Comparison of ENCODE assay signal across 15 cellular contexts in the genomic region with DNA sequence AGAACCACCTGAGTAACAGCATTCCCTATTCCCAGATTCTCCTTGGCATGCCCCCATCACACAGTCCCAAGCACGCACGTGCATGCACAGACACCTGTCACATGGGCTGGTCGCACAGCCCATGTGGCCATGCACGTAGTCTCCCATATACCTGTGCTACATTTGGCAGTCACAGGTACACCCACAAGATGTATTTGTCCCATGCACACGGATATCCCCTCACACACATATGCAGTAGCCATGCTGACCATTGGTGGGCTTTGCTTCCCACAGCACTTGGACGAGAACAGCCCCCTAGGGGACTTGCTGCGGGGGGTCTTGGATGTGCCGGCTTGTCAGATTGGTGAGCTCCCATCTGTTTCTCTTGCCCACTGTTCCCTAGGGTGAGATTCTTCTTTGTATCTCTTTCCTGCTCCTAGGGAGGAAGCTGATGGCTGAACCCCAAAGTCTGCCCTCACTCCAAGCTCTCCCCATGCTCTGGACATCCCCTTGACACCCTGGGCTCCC. TPM values are rescaled to one million over a fixed set of nuclear protein-coding genes. Genes with fewer than 3 reads are reported as not detected.
A peak's percentile ranks its signal among the peaks of the same experiment; 100 is the strongest.
DNase-seq lines count a peak whose midpoint lies in the region; ATAC-seq and TF ChIP-seq lines count a peak whose summit lies in the region.
"Had no signal": no experiment of that assay in that cellular context is flagged by ENCODE, and none has a peak within 500 bp of the region (broad histone marks: within the 10 kb centered on the region; RNA-seq: fewer than 3 reads in every experiment).

No MANE protein-coding gene starts in this region.

- H3K27me3 Mint-ChIP-seq in T-cell = no peaks in the 10 kb centered on the region

- POLR2A ChIA-PET in T-cell (lab: Charles Lee) = interaction anchor here in 1 of 2 donors (0.6 kb wide), 1 partner anchor 108 kb away, joined by 3 read pairs; no protein-coding TSS in a partner anchor

- H3K4me1 Mint-ChIP-seq in T-cell = peaks cover 37 to 46% (median 37%) of the 10 kb centered on the region in 3 donors

- peaks cover 63% of the 10 kb centered on the region for H3K36me3 Mint-ChIP-seq in T-cell

- H3K27ac ChIP-seq in esophagus muscularis mucosa (replicated peaks in 1 of 4) (peak overlapping the region; percentile 77 to 85 (median 81)), tibial artery (peak overlapping the region in 1 of 2 donors; percentile 83)
- H3K27ac ChIP-seq: brain microvascular endothelial cell, pancreas had no signal

- DNase-seq in left ventricle myocardium superior (peak; percentile 24), Right ventricle myocardium superior (no peak), T-cell (no peak), esophagus muscularis mucosa (ENCODE audit: extremely low spot score) (no peak), tibial artery (peak; percentile 0 to 28), NK-92 (lab: John Stamatoyannopoulos, UW; ENCODE audit: unreplicated experiment) (no peak)
- DNase-seq: KG1; NCI-H1048; NCI-H2081 treated with DMSO at 0.1 percent for 48 hours; NCI-H510A; stimulated activated CD4-positive, alpha-beta T cell treated with anti-CD3 and anti-CD28 coated beads, Interleukin-2, amount 100 ng/mL, for 24 hours had no signal

- H3K9me3 ChIP-seq in esophagus muscularis mucosa (no peaks in the 10 kb centered on the region), tibial artery (no peaks in the 10 kb centered on the region)
- H3K9me3 ChIP-seq: pancreas had no signal

- H3K4me3 ChIP-seq in esophagus muscularis mucosa (no peak overlapping the region), tibial artery (no peak overlapping the region)
- H3K4me3 ChIP-seq: pancreas had no signal

- 95% methylated on average over 8 of the region's 8 CpGs for WGBS in esophagus muscularis mucosa

- H3K27ac Mint-ChIP-seq in T-cell = peak overlapping the region; percentile 81 to 84

- peaks cover 60 to 95% (median 91%) of the 10 kb centered on the region in 4 donors for H3K36me3 ChIP-seq in esophagus muscularis mucosa
- peaks cover 63 to 91% (median 84%) of the 10 kb centered on the region in 3 donors for H3K36me3 ChIP-seq in tibial artery

- no peak for TF ChIP-seq POLR2A in esophagus muscularis mucosa (IDR thresholded peaks at IDR 0.05; ENCODE audit: low read depth)

- no peak for TF ChIP-seq EP300 in esophagus muscularis mucosa (IDR thresholded peaks at IDR 0.05)

- intact Hi-C loops in left ventricle myocardium superior (cut with micrococcal nuclease) (no loop called here), Right ventricle myocardium superior (cut with DNase I) (no loop called here), esophagus muscularis mucosa (cut with DNase I) (no loop called here), tibial artery (cut with DNase I; ENCODE audit: low total_unique reads) (no loop called here)

- H3K4me1 ChIP-seq in esophagus muscularis mucosa (peaks cover 28 to 34% (median 30%) of the 10 kb centered on the region in 4 donors), tibial artery (peaks cover 0 to 24% (median 22%) of the 10 kb centered on the region in 4 donors)

- no peaks in the 10 kb centered on the region for H3K9me3 Mint-ChIP-seq in T-cell

- H3K27me3 ChIP-seq in esophagus muscularis mucosa (no peaks in the 10 kb centered on the region), tibial artery (no peaks in the 10 kb centered on the region)
- H3K27me3 ChIP-seq: brain microvascular endothelial cell, pancreas had no signal

- no peak for ATAC-seq in left ventricle myocardium superior
- no peak for ATAC-seq in Right ventricle myocardium superior (ENCODE audit: poor library complexity)
- no peak for ATAC-seq in T-cell (replicated peaks in 1 of 4)
- no peak for ATAC-seq in HG03108 (IDR thresholded peaks at IDR 0.05; ENCODE audit: unreplicated experiment)
- ATAC-seq in GM21529 (IDR thresholded peaks at IDR 0.05; ENCODE audit: unreplicated experiment) = no peak
- ATAC-seq: pancreas had no signal

- H3K4me3 Mint-ChIP-seq in T-cell = no peak overlapping the region

- no peak for TF ChIP-seq CTCF in esophagus muscularis mucosa (IDR thresholded peaks at IDR 0.05)
- TF ChIP-seq CTCF in tibial artery (IDR thresholded peaks at IDR 0.05) = no peak

- CTCF ChIA-PET in T-cell (lab: Charles Lee) = interaction anchor here in 1 of 2 donors (1.2 kb wide), 1 partner anchor 171 kb away, joined by 3 read pairs; a partner anchor contains a TSS

RNA-seq across cellular contexts. Expression of a gene that starts 31.9 kb away (rescaled TPM):
- total RNA-seq in left ventricle myocardium superior (56.5 TPM), Right ventricle myocardium superior (45.0 TPM), T-cell (100 to 1,000 TPM; 390 to 589 (median 444) TPM), esophagus muscularis mucosa (100 to 1,000 TPM in 1 of 4 donors, 10 to 100 TPM in 3; 68.4 to 119 (median 82.5) TPM)

Comparison
In these comparisons a context has a peak if more than half of its experiments do, and no peak if none do; other contexts are left out.
1. DNase-seq: peak in left ventricle myocardium superior (single experiment) and tibial artery (2 of 2); none in Right ventricle myocardium superior (single experiment), T-cell (0 of 34), esophagus muscularis mucosa (single experiment) and NK-92 (single experiment).